In genomic region chr14:23433457-23433856, GRCh38 we compare ENCODE assay signal across 18 cellular contexts. TPM values are rescaled to one million over a fixed set of nuclear protein-coding genes. Genes with fewer than 3 reads are reported as not detected.
A peak's percentile ranks its signal among the peaks of the same experiment; 100 is the strongest.
DNase-seq lines count a peak whose midpoint lies in the region; ATAC-seq, FAIRE-seq and TF ChIP-seq lines count a peak whose summit lies in the region.
"Had no signal": no experiment of that assay in that cellular context is flagged by ENCODE, and none has a peak within 500 bp of the region (broad histone marks: within the 10 kb centered on the region; RNA-seq: fewer than 3 reads in every experiment).

No MANE protein-coding gene starts in this region.

- H3K36me3 ChIP-seq in heart right ventricle (peaks cover 0 to 64% (median 14%) of the 10 kb centered on the region in 9 donors), spleen (no peaks in the 10 kb centered on the region), small intestine (ENCODE audit: control insufficient read depth in 2 of 2, insufficient read depth in 2 of 2, low read length in 2 of 2) (no peaks in the 10 kb centered on the region)

- H3K9me3 ChIP-seq in heart right ventricle = no peaks in the 10 kb centered on the region
- H3K9me3 ChIP-seq in spleen = no peaks in the 10 kb centered on the region
- H3K9me3 ChIP-seq in small intestine (ENCODE audit: control insufficient read depth, low read depth) = no peaks in the 10 kb centered on the region

- DNase-seq in heart right ventricle = peak in 1 of 2 donors; percentile 8
- DNase-seq in left ventricle myocardium superior = no peak
- peak; percentile 82 for DNase-seq in mesenteric fat pad (ENCODE audit: low spot score)
- peak; percentile 54 for DNase-seq in spleen
- DNase-seq in NCI-H187 treated with DMSO at 0.1 percent for 48 hours (lab: John Stamatoyannopoulos, UW) = no peak
- no peak for DNase-seq in small intestine
- no peak for DNase-seq in NCI-H2171 (lab: John Stamatoyannopoulos, UW)
- DNase-seq: ACHN; CD4-positive, CD25-positive, alpha-beta regulatory T cell; DMS53; KG1; NCI-H1048; NCI-H146; NCI-H345; NCI-H69 had no signal

- no peak for ATAC-seq in heart right ventricle
- no peak for ATAC-seq in left ventricle myocardium superior
- ATAC-seq: HCT116 had no signal

- H3K4me3 Mint-ChIP-seq in brain = no peak overlapping the region
- H3K4me3 Mint-ChIP-seq: CD4-positive, CD25-positive, alpha-beta regulatory T cell had no signal

- H3K27ac ChIP-seq in heart right ventricle = peak overlapping the region in 6 of 10 donors; percentile 64 to 96 (median 88)
- H3K27ac ChIP-seq in spleen = no peak overlapping the region
- H3K27ac ChIP-seq in small intestine (ENCODE audit: low read depth in 1 of 2, low read length in 1 of 2) = no peak overlapping the region

- peaks cover 78% of the 10 kb centered on the region for H3K4me1 Mint-ChIP-seq in brain

- H3K27me3 Mint-ChIP-seq in brain = peaks cover 2% of the 10 kb centered on the region
- H3K27me3 Mint-ChIP-seq: CD4-positive, CD25-positive, alpha-beta regulatory T cell had no signal

- H3K27me3 ChIP-seq in heart right ventricle (no peaks in the 10 kb centered on the region), spleen (replicated peaks in 1 of 7) (peaks cover 0 to 15% (median 0%) of the 10 kb centered on the region in 7 donors), small intestine (ENCODE audit: control insufficient read depth in 2 of 2, insufficient read depth in 2 of 2, low read length in 2 of 2) (no peaks in the 10 kb centered on the region)

- no peaks in the 10 kb centered on the region for H3K36me3 Mint-ChIP-seq in brain
- H3K36me3 Mint-ChIP-seq: CD4-positive, CD25-positive, alpha-beta regulatory T cell had no signal

- H3K9me3 Mint-ChIP-seq in brain = peaks cover 0 to 2% (median 0%) of the 10 kb centered on the region in 5 experiments

- H3K4me1 ChIP-seq in heart right ventricle = peaks cover 0 to 22% (median 8%) of the 10 kb centered on the region in 9 donors
- no peaks in the 10 kb centered on the region for H3K4me1 ChIP-seq in spleen
- H3K4me1 ChIP-seq in small intestine (ENCODE audit: control insufficient read depth in 2 of 2, insufficient read depth in 1 of 2, low read depth in 1 of 2, low read length in 1 of 2) = no peaks in the 10 kb centered on the region

- TF ChIP-seq POLR2A in spleen (IDR thresholded peaks at IDR 0.05) = no peak

- no peak for FAIRE-seq in small intestine (lab: Jason Lieb, UNC)

- peak overlapping the region in 3 of 5 experiments; percentile 42 to 100 (median 44) for H3K27ac Mint-ChIP-seq in brain
- H3K27ac Mint-ChIP-seq: CD4-positive, CD25-positive, alpha-beta regulatory T cell had no signal

- peak overlapping the region in 3 of 10 donors; percentile 47 to 58 (median 47) for H3K4me3 ChIP-seq in heart right ventricle
- H3K4me3 ChIP-seq in spleen = no peak overlapping the region
- no peak overlapping the region for H3K4me3 ChIP-seq in small intestine (ENCODE audit: low read depth in 1 of 2, low read length in 2 of 2)

- WGBS in heart right ventricle, 2 donors = 38 to 50% methylated on average over 10 of the region's 10 CpGs
- 80 to 84% (median 83%) methylated on average over 5 to 10 of the region's 10 CpGs for WGBS in spleen, 5 donors
- WGBS in small intestine, 3 donors = 80 to 82% (median 82%) methylated on average over 10 of the region's 10 CpGs

- intact Hi-C loops in heart right ventricle (cut with DNase I) = no loop called here
- intact Hi-C loops in left ventricle myocardium superior (cut with micrococcal nuclease) = no loop called here
- intact Hi-C loops in spleen (cut with DNase I; ENCODE audit: low total_unique reads) = no loop called here

- peak in 2 of 9 donors; percentile 13 to 27 for TF ChIP-seq CTCF in heart right ventricle (IDR thresholded peaks at IDR 0.05)
- no peak for TF ChIP-seq CTCF in brain (conservative IDR thresholded peaks at IDR 0.05)
- TF ChIP-seq CTCF in spleen (IDR thresholded peaks at IDR 0.05 in 8 of 11, conservative IDR thresholded peaks at IDR 0.05 in 3 of 11) = no peak

RNA-seq across cellular contexts. Expression of gene MYH7, which starts 2.0 kb away (rescaled TPM):
- total RNA-seq in heart right ventricle (over 10,000 TPM in 9 of 10 donors, 1,000 to 10,000 TPM in 1; 7,779 to 22,607 (median 19,145) TPM), left ventricle myocardium superior (12,717 TPM), mesenteric fat pad (not detected), spleen (under 1 TPM in 1 of 7 donors, not detected in 6; 0.09 TPM)
- polyA plus RNA-seq in heart right ventricle (1,000 to 10,000 TPM in 1 of 2 donors, 100 to 1,000 TPM in 1; 641 to 7,351 TPM), brain (ENCODE audit: insufficient read depth, low read depth, low replicate concordance) (0.56 TPM), spleen (under 1 TPM; 0.06 to 0.65 (median 0.12) TPM), small intestine (1 to 10 TPM in 2 of 3 donors, under 1 TPM in 1; 0.37 to 8.6 (median 4.0) TPM)
- total RNA-seq: CD4-positive, CD25-positive, alpha-beta regulatory T cell; M059J had no signal
- polyA plus RNA-seq: CD4-positive, CD25-positive, alpha-beta regulatory T cell had no signal

RNA-seq across cellular contexts. Expression of gene MYH6, which starts 25.4 kb away (rescaled TPM):
- total RNA-seq in heart right ventricle (1,000 to 10,000 TPM in 2 of 10 donors, 100 to 1,000 TPM in 6, 10 to 100 TPM in 2; 76.6 to 7,525 (median 125) TPM), left ventricle myocardium superior (4,258 TPM), mesenteric fat pad (not detected), spleen (under 1 TPM in 1 of 7 donors, not detected in 6; 0.82 TPM)
- polyA plus RNA-seq in heart right ventricle (1,000 to 10,000 TPM; 3,967 to 5,106 TPM), brain (ENCODE audit: insufficient read depth, low read depth, low replicate concordance) (not detected), spleen (under 1 TPM; 0.35 to 0.44 (median 0.37) TPM), small intestine (10 to 100 TPM in 1 of 3 donors, 1 to 10 TPM in 1, under 1 TPM in 1; 0.27 to 52.1 (median 2.0) TPM)
- total RNA-seq: CD4-positive, CD25-positive, alpha-beta regulatory T cell; M059J had no signal
- polyA plus RNA-seq: CD4-positive, CD25-positive, alpha-beta regulatory T cell had no signal

RNA-seq across cellular contexts. Expression of gene NGDN, which starts 36.0 kb away (rescaled TPM):
- total RNA-seq in heart right ventricle (10 to 100 TPM; 14.4 to 20.9 (median 17.2) TPM), left ventricle myocardium superior (18.6 TPM), mesenteric fat pad (29.7 TPM), spleen (10 to 100 TPM; 32.7 to 62.7 (median 40.0) TPM)
- polyA plus RNA-seq in heart right ventricle (10 to 100 TPM; 22.2 to 40.5 TPM), brain (ENCODE audit: insufficient read depth, low read depth, low replicate concordance) (32.0 TPM), spleen (10 to 100 TPM; 39.6 to 48.5 (median 40.6) TPM), small intestine (10 to 100 TPM; 38.2 to 48.1 (median 43.8) TPM)

RNA-seq across cellular contexts. Expression of gene CMTM5, which starts 56.6 kb away (rescaled TPM):
- total RNA-seq in heart right ventricle (under 1 TPM in 3 of 10 donors, not detected in 7; 0.32 to 0.53 (median 0.49) TPM), left ventricle myocardium superior (not detected), mesenteric fat pad (not detected), spleen (10 to 100 TPM in 1 of 7 donors, 1 to 10 TPM in 6; 2.1 to 13.0 (median 4.3) TPM)
- polyA plus RNA-seq in heart right ventricle (1 to 10 TPM; 2.9 to 5.3 TPM), brain (ENCODE audit: insufficient read depth, low read depth, low replicate concordance) (92.0 TPM), spleen (1 to 10 TPM; 1.3 to 4.1 (median 2.7) TPM), small intestine (under 1 TPM in 1 of 3 donors, not detected in 2; 0.97 TPM)
- total RNA-seq: M059J had no signal
- polyA plus RNA-seq: CD4-positive, CD25-positive, alpha-beta regulatory T cell had no signal

Comparison
In these comparisons a context has a peak if more than half of its experiments do, and no peak if none do; other contexts are left out.
1. DNase-seq: peak in mesenteric fat pad (single experiment) and spleen (single experiment); none in left ventricle myocardium superior (single experiment), NCI-H187 treated with DMSO at 0.1 percent for 48 hours (single experiment), small intestine (single experiment) and NCI-H2171 (single experiment).
2. H3K27ac ChIP-seq: peak in heart right ventricle (6 of 10); none in spleen (0 of 8) and small intestine (0 of 2).
3. RNA of gene MYH7, which starts 2.0 kb away (total RNA-seq): 7,779 to 22,607 TPM in heart right ventricle and 12,717 TPM in left ventricle myocardium superior (single experiment); not detected in mesenteric fat pad (single experiment) and 0.09 TPM in spleen; every median in the first group is over 1,000 times any median in the second.
4. RNA of gene MYH6, which starts 25.4 kb away (total RNA-seq): 4,258 TPM in left ventricle myocardium superior (single experiment) and 76.6 to 7,525 TPM in heart right ventricle; not detected in mesenteric fat pad (single experiment) and 0.82 TPM in spleen; every median in the first group is over 10 times any median in the second.